1 cellular context compared by ENCODE assay signal in the genomic region with DNA sequence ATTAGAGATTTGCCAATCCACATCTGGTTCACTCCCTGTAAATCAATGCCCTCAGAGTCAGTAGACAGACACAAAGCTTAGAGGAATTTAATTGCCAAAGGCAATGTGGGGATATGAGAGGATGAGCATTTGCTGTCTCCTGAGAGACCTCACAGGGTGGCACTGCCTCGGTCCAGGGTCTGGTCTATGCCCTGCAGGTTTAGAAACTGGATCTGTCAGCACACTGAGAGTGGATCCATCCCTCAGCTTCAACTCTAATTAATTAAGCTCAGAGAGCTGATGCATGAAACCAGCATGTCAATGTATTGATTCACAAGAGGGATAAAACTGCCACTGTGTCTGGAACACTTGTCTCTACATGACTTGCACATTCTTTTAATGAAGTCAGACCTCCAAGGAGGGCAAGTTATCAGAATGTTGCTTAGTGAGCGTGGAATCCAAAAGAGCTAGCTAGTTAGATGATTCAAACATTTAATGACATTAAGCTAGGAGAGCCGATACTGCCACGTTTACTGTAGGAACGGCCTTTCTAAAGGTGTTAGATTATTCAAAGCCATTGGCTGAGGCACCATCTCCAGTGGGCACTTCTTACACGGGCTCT.
A peak's percentile ranks its signal among the peaks of the same experiment; 100 is the strongest.
TF ChIP-seq lines count a peak whose summit lies in the region.

No MANE protein-coding gene starts in this region.

TF ChIP-seq in IMR-90, 13 proteins besides CTCF, POLR2A, EP300 and RAD21:
- no peak for TF ChIP-seq CEBPB (IDR thresholded peaks at IDR 0.05; ENCODE audit: low read depth, low read length)
- TF ChIP-seq NFE2L2 (IDR thresholded peaks at IDR 0.05; ENCODE audit: low read depth, low read length): 0 out of 2 replicates have a peak, but pooled peaks have one; percentile 31
